8 cellular contexts compared by ENCODE assay signal in genomic region chr2:197515277-197515797, GRCh38. TPM values are rescaled to one million over a fixed set of nuclear protein-coding genes. Genes with fewer than 3 reads are reported as not detected.
A peak's percentile ranks its signal among the peaks of the same experiment; 100 is the strongest.
DNase-seq lines count a peak whose midpoint lies in the region; ATAC-seq, FAIRE-seq and TF ChIP-seq lines count a peak whose summit lies in the region.

No MANE protein-coding gene starts in this region.

- no peaks in the 10 kb centered on the region for H3K9me2 ChIP-seq in hepatocyte (replicated peaks; ENCODE audit: insufficient read depth)

- H3K9me3 Mint-ChIP-seq in CD4-positive, CD25-positive, alpha-beta regulatory T cell = peaks cover 0 to 1% (median 0%) of the 10 kb centered on the region in 7 donors
- H3K9me3 Mint-ChIP-seq in activated T-helper 2 cell treated with anti-CD3 and anti-CD28 coated beads, Interferon-gamma antibody, Interleukin-2, Interleukin-4, amounts not matched to agents 10 μg/mL and 5 μg/mL and 100 μg/mL, durations not matched to agents 14 hours and 24 hours and 36 hours = no peaks in the 10 kb centered on the region

- H3K27ac Mint-ChIP-seq in CD4-positive, CD25-positive, alpha-beta regulatory T cell = peak overlapping the region; percentile 91 to 97 (median 93)
- H3K27ac Mint-ChIP-seq in activated T-helper 2 cell treated with anti-CD3 and anti-CD28 coated beads, Interferon-gamma antibody, Interleukin-2, Interleukin-4, amounts not matched to agents 10 μg/mL and 5 μg/mL and 100 μg/mL, durations not matched to agents 14 hours and 24 hours and 36 hours = peak overlapping the region; percentile 84

- H2AFZ ChIP-seq in hepatocyte = peak overlapping the region; percentile 84

- no peak for ATAC-seq in CD4-positive, CD25-positive, alpha-beta regulatory T cell (ENCODE audit: low read depth in 2 of 2)
- ATAC-seq in GM19438 (IDR thresholded peaks at IDR 0.05; ENCODE audit: low read depth, unreplicated experiment) (peak; percentile 5), HG03565 (IDR thresholded peaks at IDR 0.05; ENCODE audit: unreplicated experiment) (no peak)

- H3K4me3 ChIP-seq in CD4-positive, CD25-positive, alpha-beta regulatory T cell (ENCODE audit: low read depth, low read length) = peak overlapping the region; percentile 99
- H3K4me3 ChIP-seq in hepatocyte (peak overlapping the region; percentile 56), small intestine (ENCODE audit: low read depth in 1 of 2, low read length in 2 of 2) (peak overlapping the region; percentile 74 to 95)

- peaks cover 20% of the 10 kb centered on the region for H4K20me1 ChIP-seq in hepatocyte (ENCODE audit: insufficient read depth, poor library complexity, severe bottlenecking)

- TF ChIP-seq CTCF in hepatocyte (IDR thresholded peaks at IDR 0.05; ENCODE audit: poor library complexity) = no peak

- peaks cover 6% of the 10 kb centered on the region for H3K27me3 Mint-ChIP-seq in CD4-positive, CD25-positive, alpha-beta regulatory T cell
- H3K27me3 Mint-ChIP-seq in activated T-helper 2 cell treated with anti-CD3 and anti-CD28 coated beads, Interferon-gamma antibody, Interleukin-2, Interleukin-4, amounts not matched to agents 10 μg/mL and 5 μg/mL and 100 μg/mL, durations not matched to agents 14 hours and 24 hours and 36 hours (ENCODE audit: low read depth) = no peaks in the 10 kb centered on the region

- peaks cover 19% of the 10 kb centered on the region for H3K4me1 ChIP-seq in CD4-positive, CD25-positive, alpha-beta regulatory T cell (ENCODE audit: control insufficient read depth, insufficient read depth, low read length, poor library complexity, severe bottlenecking)
- H3K4me1 ChIP-seq in hepatocyte (ENCODE audit: insufficient read depth) (peaks cover 15% of the 10 kb centered on the region), small intestine (ENCODE audit: control insufficient read depth in 2 of 2, insufficient read depth in 1 of 2, low read depth in 1 of 2, low read length in 1 of 2) (peaks cover 5 to 6% of the 10 kb centered on the region in 2 donors)

- DNase-seq in CD4-positive, CD25-positive, alpha-beta regulatory T cell = no peak
- DNase-seq in KBM-7 = peak; percentile 46
- no peak for DNase-seq in activated T-helper 2 cell treated with anti-CD3 and anti-CD28 coated beads, Interferon-gamma antibody, Interleukin-2, Interleukin-4, amounts not matched to agents 10 μg/mL and 5 μg/mL and 100 μg/mL, durations not matched to agents 14 hours and 24 hours and 36 hours (ENCODE audit: low spot score)
- DNase-seq in hepatocyte (ENCODE audit: low spot score) = peak; percentile 3
- no peak for DNase-seq in small intestine
- no peak for DNase-seq in iPS-NIHi7 (ENCODE audit: extremely low spot score)

- H3K27ac ChIP-seq in CD4-positive, CD25-positive, alpha-beta regulatory T cell (ENCODE audit: insufficient read depth, low read length, poor library complexity, severe bottlenecking) = peak overlapping the region; percentile 92
- H3K27ac ChIP-seq in hepatocyte = peak overlapping the region; percentile 79
- H3K27ac ChIP-seq in small intestine (ENCODE audit: low read depth in 1 of 2, low read length in 1 of 2) = peak overlapping the region; percentile 89 to 97

- intact Hi-C loops in activated T-helper 2 cell treated with anti-CD3 and anti-CD28 coated beads, Interferon-gamma antibody, Interleukin-2, Interleukin-4, amounts not matched to agents 10 μg/mL and 5 μg/mL and 100 μg/mL, durations not matched to agents 14 hours and 24 hours and 36 hours (cut with micrococcal nuclease) = loop anchor here (1.0 to 10.0 kb wide), 3 partner anchors 15 to 259 kb away; partner anchors contain the start of genes HSPE1 and SF3B1

- FAIRE-seq in small intestine (lab: Jason Lieb, UNC) = no peak

- peaks cover 12% of the 10 kb centered on the region for H3K36me3 Mint-ChIP-seq in CD4-positive, CD25-positive, alpha-beta regulatory T cell
- H3K36me3 Mint-ChIP-seq in activated T-helper 2 cell treated with anti-CD3 and anti-CD28 coated beads, Interferon-gamma antibody, Interleukin-2, Interleukin-4, amounts not matched to agents 10 μg/mL and 5 μg/mL and 100 μg/mL, durations not matched to agents 14 hours and 24 hours and 36 hours (ENCODE audit: low read depth) = peaks cover 20% of the 10 kb centered on the region

- H3K79me2 ChIP-seq in hepatocyte = peaks cover 44% of the 10 kb centered on the region

- peaks cover 25 to 56% (median 44%) of the 10 kb centered on the region in 4 donors for H3K4me1 Mint-ChIP-seq in CD4-positive, CD25-positive, alpha-beta regulatory T cell
- H3K4me1 Mint-ChIP-seq in activated T-helper 2 cell treated with anti-CD3 and anti-CD28 coated beads, Interferon-gamma antibody, Interleukin-2, Interleukin-4, amounts not matched to agents 10 μg/mL and 5 μg/mL and 100 μg/mL, durations not matched to agents 14 hours and 24 hours and 36 hours (ENCODE audit: low read depth) = peaks cover 18% of the 10 kb centered on the region

- in situ Hi-C loops in KBM-7 (cut with MboI; ENCODE audit: low pct_unique_long_range_greater_than_20kb, low sequenced_read_pairs) = no loop called here

- H3K9me3 ChIP-seq in CD4-positive, CD25-positive, alpha-beta regulatory T cell (ENCODE audit: control insufficient read depth in 2 of 2, low read length in 2 of 2) = no peaks in the 10 kb centered on the region
- H3K9me3 ChIP-seq in hepatocyte (ENCODE audit: low read depth) = no peaks in the 10 kb centered on the region
- H3K9me3 ChIP-seq in small intestine (ENCODE audit: control insufficient read depth, low read depth) = no peaks in the 10 kb centered on the region

- peak overlapping the region; percentile 95 to 100 (median 98) for H3K4me3 Mint-ChIP-seq in CD4-positive, CD25-positive, alpha-beta regulatory T cell
- peak overlapping the region; percentile 99 for H3K4me3 Mint-ChIP-seq in activated T-helper 2 cell treated with anti-CD3 and anti-CD28 coated beads, Interferon-gamma antibody, Interleukin-2, Interleukin-4, amounts not matched to agents 10 μg/mL and 5 μg/mL and 100 μg/mL, durations not matched to agents 14 hours and 24 hours and 36 hours (ENCODE audit: low read depth)

- WGBS in hepatocyte (ENCODE audit: low lambda C conversion rate, missing lambda C conversion rate) = 0% methylated on average over 24 of the region's 24 CpGs
- 0 to 1% (median 0%) methylated on average over 24 of the region's 24 CpGs for WGBS in small intestine, 3 donors

- peaks cover 6% of the 10 kb centered on the region for H3K36me3 ChIP-seq in CD4-positive, CD25-positive, alpha-beta regulatory T cell (ENCODE audit: control insufficient read depth, insufficient read depth, low read length)
- H3K36me3 ChIP-seq in hepatocyte (replicated peaks; ENCODE audit: insufficient read depth, low read depth) (no peaks in the 10 kb centered on the region), small intestine (ENCODE audit: control insufficient read depth in 2 of 2, insufficient read depth in 2 of 2, low read length in 2 of 2) (no peaks in the 10 kb centered on the region)

- H3K27me3 ChIP-seq in CD4-positive, CD25-positive, alpha-beta regulatory T cell (ENCODE audit: control insufficient read depth, insufficient read depth, low read length) = no peaks in the 10 kb centered on the region
- H3K27me3 ChIP-seq in hepatocyte = no peaks in the 10 kb centered on the region
- H3K27me3 ChIP-seq in small intestine (ENCODE audit: control insufficient read depth in 2 of 2, insufficient read depth in 2 of 2, low read length in 2 of 2) = no peaks in the 10 kb centered on the region

- peak overlapping the region; percentile 83 for H3K4me2 ChIP-seq in hepatocyte

RNA-seq across cellular contexts. Expression of gene MOB4, which starts 0.5 kb away (rescaled TPM):
- total RNA-seq in CD4-positive, CD25-positive, alpha-beta regulatory T cell = 22.7 TPM
- polyA plus RNA-seq in CD4-positive, CD25-positive, alpha-beta regulatory T cell = 10 to 100 TPM; 25.1 to 36.0 (median 30.5) TPM
- total RNA-seq in activated T-helper 2 cell treated with anti-CD3 and anti-CD28 coated beads, Interferon-gamma antibody, Interleukin-2, Interleukin-4, amounts not matched to agents 10 μg/mL and 5 μg/mL and 100 μg/mL, durations not matched to agents 14 hours and 24 hours and 36 hours = 18.1 and 19.5 TPM in 2 replicates
- 44.0 and 50.1 TPM in 2 replicates for total RNA-seq in hepatocyte
- polyA plus RNA-seq in hepatocyte (42.2 and 44.1 TPM in 2 replicates), small intestine (10 to 100 TPM; 17.6 to 25.2 (median 21.2) TPM)

RNA-seq across cellular contexts. Expression of gene HSPE1, which starts 15.2 kb away (rescaled TPM):
- total RNA-seq in CD4-positive, CD25-positive, alpha-beta regulatory T cell = 90.4 TPM
- 100 to 1,000 TPM; 110 to 133 (median 121) TPM for polyA plus RNA-seq in CD4-positive, CD25-positive, alpha-beta regulatory T cell
- 301 and 309 TPM in 2 replicates for total RNA-seq in activated T-helper 2 cell treated with anti-CD3 and anti-CD28 coated beads, Interferon-gamma antibody, Interleukin-2, Interleukin-4, amounts not matched to agents 10 μg/mL and 5 μg/mL and 100 μg/mL, durations not matched to agents 14 hours and 24 hours and 36 hours
- 146 and 194 TPM in 2 replicates for total RNA-seq in hepatocyte
- 348 and 360 TPM in 2 replicates for polyA plus RNA-seq in hepatocyte
- 100 to 1,000 TPM; 132 to 259 (median 221) TPM for polyA plus RNA-seq in small intestine

RNA-seq across cellular contexts. Expression of gene HSPD1, which starts 15.7 kb away (rescaled TPM):
- 183 TPM for total RNA-seq in CD4-positive, CD25-positive, alpha-beta regulatory T cell
- polyA plus RNA-seq in CD4-positive, CD25-positive, alpha-beta regulatory T cell = 100 to 1,000 TPM in 1 of 4 donors, 10 to 100 TPM in 3; 81.1 to 108 (median 93.2) TPM
- total RNA-seq in activated T-helper 2 cell treated with anti-CD3 and anti-CD28 coated beads, Interferon-gamma antibody, Interleukin-2, Interleukin-4, amounts not matched to agents 10 μg/mL and 5 μg/mL and 100 μg/mL, durations not matched to agents 14 hours and 24 hours and 36 hours = 749 and 761 TPM in 2 replicates
- total RNA-seq in hepatocyte = 327 and 339 TPM in 2 replicates
- 293 and 309 TPM in 2 replicates for polyA plus RNA-seq in hepatocyte
- 100 to 1,000 TPM; 112 to 470 (median 151) TPM for polyA plus RNA-seq in small intestine

Comparison
In these comparisons a context has a peak if more than half of its experiments do, and no peak if none do; other contexts are left out.
1. DNase-seq: peak in KBM-7 (single experiment) and hepatocyte (single experiment); none in CD4-positive, CD25-positive, alpha-beta regulatory T cell (0 of 3), activated T-helper 2 cell treated with anti-CD3 and anti-CD28 coated beads, Interferon-gamma antibody, Interleukin-2, Interleukin-4, amounts not matched to agents 10 μg/mL and 5 μg/mL and 100 μg/mL, durations not matched to agents 14 hours and 24 hours and 36 hours (single experiment), small intestine (single experiment) and iPS-NIHi7 (single experiment).
2. Peak in every context shown above with its lines, with median percentiles within 50 percentile points of each other: H3K27ac ChIP-seq and H3K4me3 ChIP-seq.